12 cellular contexts compared by ENCODE assay signal in the genomic region with DNA sequence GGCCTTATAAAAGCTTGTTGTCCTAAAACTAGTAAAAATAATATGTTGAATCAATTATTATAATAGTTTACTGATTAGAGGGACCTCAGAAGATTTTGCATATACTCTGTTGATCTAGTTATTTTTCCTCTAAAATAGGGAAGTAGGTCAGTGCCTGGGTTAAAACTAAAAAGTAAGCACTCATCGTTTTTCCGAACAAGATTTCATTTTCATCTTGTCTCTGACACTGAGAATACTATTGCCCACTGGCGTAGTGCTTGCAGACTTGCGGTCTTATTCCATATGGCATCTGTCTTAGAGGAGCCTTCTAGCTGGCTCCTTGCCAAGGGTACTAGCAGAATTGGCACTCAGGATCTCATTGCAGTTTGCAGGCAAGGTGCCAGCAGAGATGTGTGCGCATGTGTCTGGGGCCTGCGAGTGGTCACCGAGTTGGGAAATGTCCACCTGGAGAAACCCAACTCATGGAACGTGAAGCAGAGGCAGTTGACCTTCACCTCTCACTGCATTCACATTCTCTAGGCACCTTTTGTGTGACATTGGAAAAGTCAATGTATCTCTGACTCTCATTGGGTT.
DNase-seq lines count a peak whose midpoint lies in the region; ATAC-seq and TF ChIP-seq lines count a peak whose summit lies in the region.
"Had no signal": no experiment of that assay in that cellular context is flagged by ENCODE, and none has a peak within 500 bp of the region (broad histone marks: within the 10 kb centered on the region; RNA-seq: fewer than 3 reads in every experiment).

No MANE protein-coding gene starts in this region.

- H3K4me1 ChIP-seq in ascending aorta (peaks cover 5 to 10% of the 10 kb centered on the region in 2 donors), trophoblast cell (ENCODE audit: control insufficient read depth in 1 of 2, insufficient read depth in 2 of 2, low read length in 2 of 2) (peaks cover 10% of the 10 kb centered on the region in 2 experiments)

- H3K4me2 ChIP-seq in trophoblast cell (ENCODE audit: low read length): no peak overlapping the region

- H3K36me3 Mint-ChIP-seq in activated CD8-positive, alpha-beta memory T cell treated with anti-CD3 and anti-CD28 coated beads, Interleukin-2, amount 10 ng/mL, durations not matched to agents 7 days and 5 days: peaks cover 13% of the 10 kb centered on the region
- peaks cover 2% of the 10 kb centered on the region for H3K36me3 Mint-ChIP-seq in stimulated activated memory B cell treated with anti-CD40 and anti-IgM and Interleukin-4, amounts not matched to agents 10 μg/mL and 1 μg/mL and 100 μg/mL, for 72 hours

- H3K27ac ChIP-seq in ascending aorta (no peak overlapping the region), trophoblast cell (ENCODE audit: low read depth, low read length) (no peak overlapping the region)

- intact Hi-C loops in ascending aorta (cut with DNase I): no loop called here

- H3K4me3 ChIP-seq in ascending aorta (no peak overlapping the region), trophoblast cell (ENCODE audit: low read depth, low read length) (no peak overlapping the region)

- H2BK120ac ChIP-seq in trophoblast cell (ENCODE audit: insufficient read depth, low read length, poor library complexity): no peak overlapping the region

- H3K79me1 ChIP-seq in trophoblast cell (ENCODE audit: low read length): no peaks in the 10 kb centered on the region

- H3K23ac ChIP-seq in trophoblast cell (ENCODE audit: low read length): no peak overlapping the region

- H3K79me2 ChIP-seq in trophoblast cell (ENCODE audit: control insufficient read depth, insufficient read depth, low read length, poor library complexity): no peaks in the 10 kb centered on the region

- H2AK5ac ChIP-seq in trophoblast cell (ENCODE audit: low read length): no peak overlapping the region

- H3K27me3 Mint-ChIP-seq in activated CD8-positive, alpha-beta memory T cell treated with anti-CD3 and anti-CD28 coated beads, Interleukin-2, amount 10 ng/mL, durations not matched to agents 7 days and 5 days: no peaks in the 10 kb centered on the region
- no peaks in the 10 kb centered on the region for H3K27me3 Mint-ChIP-seq in stimulated activated memory B cell treated with anti-CD40 and anti-IgM and Interleukin-4, amounts not matched to agents 10 μg/mL and 1 μg/mL and 100 μg/mL, for 72 hours
- H3K27me3 Mint-ChIP-seq: natural killer cell treated with Interleukin-12 subunit alpha and Interleukin-12 subunit beta and Interleukin-15 and Interleukin-18, amount 100 ng/mL, for 72 hours had no signal

- no peak for ATAC-seq in activated CD8-positive, alpha-beta memory T cell treated with anti-CD3 and anti-CD28 coated beads, Interleukin-2, amount 10 ng/mL, durations not matched to agents 7 days and 5 days
- no peak for ATAC-seq in stimulated activated memory B cell treated with anti-CD40 and anti-IgM and Interleukin-4, amounts not matched to agents 10 μg/mL and 1 μg/mL and 100 μg/mL, for 72 hours
- ATAC-seq in GM19467 (IDR thresholded peaks at IDR 0.05; ENCODE audit: unreplicated experiment): no peak
- ATAC-seq: natural killer cell treated with Interleukin-12 subunit alpha and Interleukin-12 subunit beta and Interleukin-15 and Interleukin-18, amount 100 ng/mL, for 72 hours had no signal

- no peak overlapping the region for H3K14ac ChIP-seq in trophoblast cell (ENCODE audit: low read length)

- H3K27ac Mint-ChIP-seq in activated CD8-positive, alpha-beta memory T cell treated with anti-CD3 and anti-CD28 coated beads, Interleukin-2, amount 10 ng/mL, durations not matched to agents 7 days and 5 days: peak overlapping the region; percentile 97
- no peak overlapping the region for H3K27ac Mint-ChIP-seq in stimulated activated memory B cell treated with anti-CD40 and anti-IgM and Interleukin-4, amounts not matched to agents 10 μg/mL and 1 μg/mL and 100 μg/mL, for 72 hours

- H3K4ac ChIP-seq in trophoblast cell (ENCODE audit: low read depth, low read length): no peak overlapping the region

- H3K4me1 Mint-ChIP-seq in activated CD8-positive, alpha-beta memory T cell treated with anti-CD3 and anti-CD28 coated beads, Interleukin-2, amount 10 ng/mL, durations not matched to agents 7 days and 5 days: peaks cover 55% of the 10 kb centered on the region
- H3K4me1 Mint-ChIP-seq in stimulated activated memory B cell treated with anti-CD40 and anti-IgM and Interleukin-4, amounts not matched to agents 10 μg/mL and 1 μg/mL and 100 μg/mL, for 72 hours: peaks cover 73% of the 10 kb centered on the region

- H2BK12ac ChIP-seq in trophoblast cell (ENCODE audit: low read length): no peak overlapping the region

- H3K9ac ChIP-seq in trophoblast cell (ENCODE audit: low read length): no peak overlapping the region

- no peak overlapping the region for H2BK5ac ChIP-seq in trophoblast cell (ENCODE audit: low read depth, low read length, poor library complexity)

- H3K9me3 Mint-ChIP-seq in activated CD8-positive, alpha-beta memory T cell treated with anti-CD3 and anti-CD28 coated beads, Interleukin-2, amount 10 ng/mL, durations not matched to agents 7 days and 5 days (ENCODE audit: low read depth): no peaks in the 10 kb centered on the region
- peaks cover 2% of the 10 kb centered on the region for H3K9me3 Mint-ChIP-seq in stimulated activated memory B cell treated with anti-CD40 and anti-IgM and Interleukin-4, amounts not matched to agents 10 μg/mL and 1 μg/mL and 100 μg/mL, for 72 hours

- no CpG with 5 or more reads among the region's 8 CpGs for WGBS in trophoblast cell (ENCODE audit: extremely low coverage, insufficient coverage, insufficient read length)

- no peaks in the 10 kb centered on the region for H3K9me3 ChIP-seq in ascending aorta
- H3K9me3 ChIP-seq in trophoblast cell (ENCODE audit: insufficient read depth, low read depth, low read length): peaks cover 4% of the 10 kb centered on the region

- TF ChIP-seq CTCF in ascending aorta (IDR thresholded peaks at IDR 0.05): no peak

- no peak overlapping the region for H3K4me3 Mint-ChIP-seq in activated CD8-positive, alpha-beta memory T cell treated with anti-CD3 and anti-CD28 coated beads, Interleukin-2, amount 10 ng/mL, durations not matched to agents 7 days and 5 days
- peak overlapping the region; percentile 2 for H3K4me3 Mint-ChIP-seq in stimulated activated memory B cell treated with anti-CD40 and anti-IgM and Interleukin-4, amounts not matched to agents 10 μg/mL and 1 μg/mL and 100 μg/mL, for 72 hours
- H3K4me3 Mint-ChIP-seq: natural killer cell treated with Interleukin-12 subunit alpha and Interleukin-12 subunit beta and Interleukin-15 and Interleukin-18, amount 100 ng/mL, for 72 hours had no signal

- H3K27me3 ChIP-seq in ascending aorta (no peaks in the 10 kb centered on the region), trophoblast cell (ENCODE audit: insufficient read depth, low read length) (peaks cover 12% of the 10 kb centered on the region)

- CTCF ChIA-PET in activated CD8-positive, alpha-beta memory T cell treated with anti-CD3 and anti-CD28 coated beads, Interleukin-2, amount 10 ng/mL, durations not matched to agents 7 days and 5 days (lab: Charles Lee): interaction anchor here (1.0 to 2.8 kb wide), 4 partner anchors 11 to 18 kb away, joined by 3 to 19 read pairs (median 4); no protein-coding TSS in a partner anchor

- H4K91ac ChIP-seq in trophoblast cell (ENCODE audit: low read depth, low read length): no peak overlapping the region

- no peak overlapping the region for H2AFZ ChIP-seq in trophoblast cell (ENCODE audit: insufficient read depth, low read length, poor library complexity)

- H4K8ac ChIP-seq in trophoblast cell (ENCODE audit: low read depth, low read length): no peak overlapping the region

- no peak overlapping the region for H4K12ac ChIP-seq in trophoblast cell (ENCODE audit: low read depth, low read length)

- no peak overlapping the region for H3K18ac ChIP-seq in trophoblast cell (ENCODE audit: low read length)

- H3K36me3 ChIP-seq in ascending aorta (no peaks in the 10 kb centered on the region), trophoblast cell (ENCODE audit: control insufficient read depth in 1 of 2, insufficient read depth in 2 of 2, low read length in 2 of 2) (no peaks in the 10 kb centered on the region)

- peak; percentile 25 for DNase-seq in activated CD8-positive, alpha-beta memory T cell treated with anti-CD3 and anti-CD28 coated beads, Interleukin-2, amount 10 ng/mL, durations not matched to agents 7 days and 5 days
- DNase-seq in activated CD8-positive, alpha-beta memory T cell treated with anti-CD3 and anti-CD28 coated beads for 24 hours: no peak
- DNase-seq in MV-4-11 (lab: John Stamatoyannopoulos, UW) (peak; percentile 78), ascending aorta (ENCODE audit: low spot score in 2 of 2) (peak; percentile 36 to 69), trophoblast cell (no peak), SHP77 (lab: John Stamatoyannopoulos, UW) (no peak)
- DNase-seq: amniotic stem cell, NCI-H748 treated with DMSO at 0.1 percent for 48 hours, small intestine had no signal

Comparison
In these comparisons a context has a peak if more than half of its experiments do, and no peak if none do; other contexts are left out.
1. DNase-seq: peak in activated CD8-positive, alpha-beta memory T cell treated with anti-CD3 and anti-CD28 coated beads, Interleukin-2, amount 10 ng/mL, durations not matched to agents 7 days and 5 days (single experiment), MV-4-11 (single experiment) and ascending aorta (2 of 2); none in activated CD8-positive, alpha-beta memory T cell treated with anti-CD3 and anti-CD28 coated beads for 24 hours (single experiment), trophoblast cell (0 of 2) and SHP77 (0 of 2).